ENCODE assay signal across 10 cellular contexts in the genomic region with DNA sequence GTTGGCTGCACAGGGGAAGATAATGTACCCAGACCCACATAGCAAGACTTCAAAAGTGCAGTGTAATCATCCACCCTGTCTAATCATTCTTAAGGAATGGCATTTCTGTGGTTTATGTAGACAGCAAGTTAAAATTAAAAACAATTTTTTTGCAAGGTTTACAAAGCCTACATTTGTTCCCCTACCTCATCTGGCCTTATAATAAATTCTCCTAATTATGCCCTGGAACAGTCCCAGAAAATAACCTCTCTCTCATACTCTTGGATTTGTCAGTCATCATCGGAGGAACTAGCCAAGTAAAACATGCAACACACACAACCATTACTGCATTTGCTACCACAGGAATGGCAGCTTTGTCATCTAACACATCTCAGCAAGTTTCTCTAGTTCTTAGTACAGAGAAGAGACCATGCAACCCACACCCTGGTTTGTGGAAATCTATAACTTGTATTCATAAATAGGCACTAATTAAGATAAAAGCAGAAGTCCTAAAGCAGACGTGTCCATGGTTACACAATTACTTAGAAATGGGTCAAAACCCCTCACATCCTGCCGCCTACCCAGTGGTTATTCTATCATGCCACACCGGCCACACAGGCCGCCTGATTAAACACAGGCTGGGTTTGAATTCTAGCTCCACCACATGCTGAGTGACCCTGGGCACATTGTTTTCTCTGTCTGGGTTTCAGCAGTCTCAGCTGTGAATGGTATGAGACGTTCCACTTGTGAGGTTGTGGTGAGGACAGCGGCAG. TPM values are rescaled to one million over a fixed set of nuclear protein-coding genes. Genes with fewer than 3 reads are reported as not detected.
DNase-seq lines count a peak whose midpoint lies in the region; ATAC-seq and TF ChIP-seq lines count a peak whose summit lies in the region.
"Had no signal": no experiment of that assay in that cellular context is flagged by ENCODE, and none has a peak within 500 bp of the region (broad histone marks: within the 10 kb centered on the region; RNA-seq: fewer than 3 reads in every experiment).

No MANE protein-coding gene starts in this region.

- no peaks in the 10 kb centered on the region for H3K27me3 ChIP-seq in smooth muscle cell (ENCODE audit: low read depth)

- peaks cover 5% of the 10 kb centered on the region for H3K27me3 Mint-ChIP-seq in chondrocyte (ENCODE audit: low read depth)
- H3K27me3 Mint-ChIP-seq in nephron progenitor cell (ENCODE audit: low read depth, poor library complexity), result peaks cover 12% of the 10 kb centered on the region

- H3K4me1 ChIP-seq in smooth muscle cell (ENCODE audit: low read depth), result peaks cover 3% of the 10 kb centered on the region

- peak overlapping the region; percentile 15 for H3K9ac ChIP-seq in smooth muscle cell (ENCODE audit: low read depth)

- H3K36me3 ChIP-seq in smooth muscle cell (ENCODE audit: low read depth), result no peaks in the 10 kb centered on the region
- H3K36me3 ChIP-seq: HAP-1 had no signal

- H4K20me1 ChIP-seq in smooth muscle cell (ENCODE audit: low read depth), result no peaks in the 10 kb centered on the region

- ATAC-seq in HG02840 (IDR thresholded peaks at IDR 0.05; ENCODE audit: low FRiP score, unreplicated experiment), result no peak
- ATAC-seq: activated naive CD4-positive, alpha-beta T cell treated with anti-CD3 and anti-CD28 coated beads, Interleukin-2, amount 50 U/mL, for 72 hours had no signal

- WGBS in smooth muscle cell (ENCODE audit: low lambda C conversion rate), result 12% methylated on average over 7 of the region's 7 CpGs

- H3K4me3 Mint-ChIP-seq in chondrocyte (ENCODE audit: unreplicated experiment), result no peak overlapping the region
- H3K4me3 Mint-ChIP-seq in nephron progenitor cell, result no peak overlapping the region

- no peak overlapping the region for H2AFZ ChIP-seq in smooth muscle cell (ENCODE audit: low read depth)

- peak overlapping the region; percentile 28 for H3K4me2 ChIP-seq in smooth muscle cell

- H3K4me1 Mint-ChIP-seq in chondrocyte (ENCODE audit: low read depth), result peaks cover 30% of the 10 kb centered on the region
- no peaks in the 10 kb centered on the region for H3K4me1 Mint-ChIP-seq in nephron progenitor cell

- H3K9me3 Mint-ChIP-seq in chondrocyte (ENCODE audit: low read depth), result no peaks in the 10 kb centered on the region
- H3K9me3 Mint-ChIP-seq in nephron progenitor cell, result no peaks in the 10 kb centered on the region
- H3K9me3 Mint-ChIP-seq: activated naive CD4-positive, alpha-beta T cell treated with anti-CD3 and anti-CD28 coated beads, Interleukin-2, amount 50 U/mL, for 72 hours had no signal

- peak; percentile 22 for DNase-seq in NCI-H748 (lab: John Stamatoyannopoulos, UW; ENCODE audit: unreplicated experiment)
- no peak for DNase-seq in NCI-H748 treated with DMSO at 0.1 percent for 48 hours (lab: John Stamatoyannopoulos, UW)
- peak; percentile 95 for DNase-seq in M059J (ENCODE audit: low read depth)
- DNase-seq in chondrocyte (ENCODE audit: low spot score), result no peak
- DNase-seq in smooth muscle cell (lab: John Stamatoyannopoulos, UW; ENCODE audit: unreplicated experiment), result no peak
- no peak for DNase-seq in germinal center (ENCODE audit: low spot score)
- DNase-seq in nephron progenitor cell, result no peak

- peaks cover 5% of the 10 kb centered on the region for H3F3A ChIP-seq in smooth muscle cell (ENCODE audit: low read depth)

- H3K9me3 ChIP-seq in smooth muscle cell (replicated peaks; ENCODE audit: low read depth), result no peaks in the 10 kb centered on the region
- H3K9me3 ChIP-seq: HAP-1 had no signal

- no peak for TF ChIP-seq CTCF in chondrocyte (IDR thresholded peaks at IDR 0.05)
- no peak for TF ChIP-seq CTCF in smooth muscle cell (IDR thresholded peaks at IDR 0.05; ENCODE audit: borderline replicate concordance, insufficient read depth, poor library complexity, severe bottlenecking)
- no peak for TF ChIP-seq CTCF in nephron progenitor cell (IDR thresholded peaks at IDR 0.05)

- no peaks in the 10 kb centered on the region for H3K79me2 ChIP-seq in smooth muscle cell (ENCODE audit: low read depth)

- no peaks in the 10 kb centered on the region for H3K36me3 Mint-ChIP-seq in chondrocyte (ENCODE audit: low read depth)
- no peaks in the 10 kb centered on the region for H3K36me3 Mint-ChIP-seq in nephron progenitor cell (ENCODE audit: low read depth)
- H3K36me3 Mint-ChIP-seq: activated naive CD4-positive, alpha-beta T cell treated with anti-CD3 and anti-CD28 coated beads, Interleukin-2, amount 50 U/mL, for 72 hours had no signal

- H3K4me3 ChIP-seq in smooth muscle cell, result no peak overlapping the region
- H3K4me3 ChIP-seq: HAP-1 had no signal

- H3K27ac Mint-ChIP-seq in chondrocyte (ENCODE audit: unreplicated experiment), result peak overlapping the region; percentile 50
- no peak overlapping the region for H3K27ac Mint-ChIP-seq in nephron progenitor cell

- H3K27ac ChIP-seq in smooth muscle cell (ENCODE audit: low read depth), result peak overlapping the region; percentile 79

RNA-seq across cellular contexts. Expression of gene ABLIM1, which starts 19.0 kb away (rescaled TPM):
- total RNA-seq in M059J (2014; rRNA removed; shearing (Covaris generic)), result 1.4 and 5.8 TPM in 2 replicates
- total RNA-seq in chondrocyte (13.5 to 41.9 TPM (median 15.7 TPM) in 3 replicates), smooth muscle cell (8.9 and 17.6 TPM in 2 replicates)
- 1.6 and 3.4 TPM in 2 replicates for polyA plus RNA-seq in smooth muscle cell

Comparison
In these comparisons a context has a peak if more than half of its experiments do, and no peak if none do; other contexts are left out.
1. DNase-seq: peak in NCI-H748 (single experiment) and M059J (single experiment); none in NCI-H748 treated with DMSO at 0.1 percent for 48 hours (single experiment), chondrocyte (single experiment), smooth muscle cell (single experiment), germinal center (single experiment) and nephron progenitor cell (single experiment).